25 cellular contexts compared by ENCODE assay signal in the genomic region with DNA sequence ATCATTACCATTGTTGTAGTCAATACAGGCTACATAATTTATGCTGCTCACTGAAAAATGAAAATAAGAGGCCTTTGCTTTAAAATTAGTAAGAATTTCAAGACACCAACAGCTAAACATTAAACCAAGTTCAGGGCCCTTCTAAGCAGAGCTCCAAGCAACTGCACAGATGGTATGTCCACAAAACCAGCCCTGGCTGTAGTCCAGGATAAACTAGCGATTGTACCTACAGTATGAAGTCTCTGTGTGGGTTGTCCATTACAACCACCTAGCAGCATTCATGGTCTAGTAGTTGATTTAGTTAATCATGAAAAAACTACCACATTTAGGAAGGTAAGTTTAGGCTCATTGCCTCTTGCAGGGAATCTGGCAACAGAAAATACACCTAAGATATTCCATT. TPM values are rescaled to one million over a fixed set of nuclear protein-coding genes. Genes with fewer than 3 reads are reported as not detected.
DNase-seq lines count a peak whose midpoint lies in the region; ATAC-seq and TF ChIP-seq lines count a peak whose summit lies in the region.
"Had no signal": no experiment of that assay in that cellular context is flagged by ENCODE, and none has a peak within 500 bp of the region (broad histone marks: within the 10 kb centered on the region; RNA-seq: fewer than 3 reads in every experiment).

No MANE protein-coding gene starts in this region.

- H3K27me3 ChIP-seq in Caco-2 (replicated peaks; ENCODE audit: control insufficient read depth, insufficient read depth, low read length): no peaks in the 10 kb centered on the region
- no peaks in the 10 kb centered on the region for H3K27me3 ChIP-seq in colonic mucosa
- H3K27me3 ChIP-seq in hepatocyte: no peaks in the 10 kb centered on the region
- H3K27me3 ChIP-seq: BLaER1 had no signal

- H3K4me1 ChIP-seq in Caco-2 (peaks cover 25% of the 10 kb centered on the region), colonic mucosa (no peaks in the 10 kb centered on the region), hepatocyte (ENCODE audit: insufficient read depth) (peaks cover 8% of the 10 kb centered on the region)
- H3K4me1 ChIP-seq: BLaER1 had no signal

- H2AFZ ChIP-seq in hepatocyte: no peak overlapping the region

- H3K9me3 Mint-ChIP-seq in Caco-2 (ENCODE audit: unreplicated experiment): no peaks in the 10 kb centered on the region
- H3K9me3 Mint-ChIP-seq: CD14-positive monocyte; CD4-positive, alpha-beta memory T cell; HFFc6; IgD-negative memory B cell had no signal

- no peaks in the 10 kb centered on the region for H4K20me1 ChIP-seq in hepatocyte (ENCODE audit: insufficient read depth, poor library complexity, severe bottlenecking)
- H4K20me1 ChIP-seq: BLaER1 had no signal

- H3K27ac ChIP-seq in colonic mucosa (no peak overlapping the region), hepatocyte (peak overlapping the region; percentile 14)
- H3K27ac ChIP-seq: BLaER1 had no signal

- H3K4me1 Mint-ChIP-seq in Caco-2 (ENCODE audit: low read depth, unreplicated experiment): peaks cover 16% of the 10 kb centered on the region
- H3K4me1 Mint-ChIP-seq: CD14-positive monocyte; CD4-positive, alpha-beta memory T cell; IgD-negative memory B cell had no signal

- H3K4me2 ChIP-seq in hepatocyte: no peak overlapping the region
- H3K4me2 ChIP-seq: BLaER1 had no signal

- POLR2A ChIA-PET in Caco-2 (lab: Charles Lee): no interaction called here

- no TSS peak for BruUV-seq in Caco-2 (replicated peaks; lab: Mats Ljungman, UMichigan)

- H3K4me3 Mint-ChIP-seq in Caco-2 (ENCODE audit: unreplicated experiment): no peak overlapping the region
- H3K4me3 Mint-ChIP-seq: CD14-positive monocyte; CD4-positive, alpha-beta memory T cell; HFFc6; IgD-negative memory B cell had no signal

- H3K27ac Mint-ChIP-seq in Caco-2 (ENCODE audit: unreplicated experiment): peak overlapping the region; percentile 58
- H3K27ac Mint-ChIP-seq: CD14-positive monocyte; CD4-positive, alpha-beta memory T cell; HFFc6; IgD-negative memory B cell had no signal

- CTCF ChIA-PET in Caco-2 (lab: Charles Lee): no interaction called here

- H3K36me3 ChIP-seq in Caco-2 (ENCODE audit: control insufficient read depth, insufficient read depth, low read length) (no peaks in the 10 kb centered on the region), colonic mucosa (no peaks in the 10 kb centered on the region), hepatocyte (replicated peaks; ENCODE audit: insufficient read depth, low read depth) (no peaks in the 10 kb centered on the region)
- H3K36me3 ChIP-seq: BLaER1 had no signal

- no peaks in the 10 kb centered on the region for H3K36me3 Mint-ChIP-seq in Caco-2 (ENCODE audit: insufficient read depth, unreplicated experiment)
- H3K36me3 Mint-ChIP-seq: CD14-positive monocyte; CD4-positive, alpha-beta memory T cell; IgD-negative memory B cell had no signal

- no peaks in the 10 kb centered on the region for H3K9me2 ChIP-seq in hepatocyte (replicated peaks; ENCODE audit: insufficient read depth)

- DNase-seq in Caco-2: no peak
- peak; percentile 36 for DNase-seq in colonic mucosa
- DNase-seq in hepatocyte (ENCODE audit: low spot score): no peak
- no peak for DNase-seq in left colon
- DNase-seq in OCI-M1 (lab: John Stamatoyannopoulos, UW): no peak
- DNase-seq in T-helper 2 cell: no peak
- no peak for DNase-seq in HuH-7 (ENCODE audit: low spot score)
- DNase-seq: 8988T; CD4-positive, alpha-beta memory T cell; DMS 273 treated with DMSO at 0.1 percent for 48 hours; DMS53; DND-41; EL; GOT3; H7; HFFc6 had no signal

- no peaks in the 10 kb centered on the region for H3K9me3 ChIP-seq in Caco-2
- no peaks in the 10 kb centered on the region for H3K9me3 ChIP-seq in colonic mucosa
- H3K9me3 ChIP-seq in hepatocyte (ENCODE audit: low read depth): no peaks in the 10 kb centered on the region
- H3K9me3 ChIP-seq: BLaER1 had no signal

- no peaks in the 10 kb centered on the region for H3K27me3 Mint-ChIP-seq in Caco-2 (ENCODE audit: insufficient read depth, unreplicated experiment)
- H3K27me3 Mint-ChIP-seq: IgD-negative memory B cell had no signal

- no peaks in the 10 kb centered on the region for H3K79me2 ChIP-seq in hepatocyte

- no peak for TF ChIP-seq CTCF in Caco-2 (IDR thresholded peaks at IDR 0.05; ENCODE audit: insufficient read depth in 1 of 2, low read depth in 1 of 2, low read length in 1 of 2, severe bottlenecking in 1 of 2, unreplicated experiment in 1 of 2)
- no peak for TF ChIP-seq CTCF in colonic mucosa (IDR thresholded peaks at IDR 0.05)
- no peak for TF ChIP-seq CTCF in hepatocyte (IDR thresholded peaks at IDR 0.05; ENCODE audit: poor library complexity)

- H3K9ac ChIP-seq in colonic mucosa (ENCODE audit: low read depth in 2 of 2, low read length in 2 of 2): no peak overlapping the region
- H3K9ac ChIP-seq: BLaER1 had no signal

- 92% methylated on average over 1 of the region's 1 CpG for WGBS in hepatocyte (ENCODE audit: low lambda C conversion rate, missing lambda C conversion rate)

- ATAC-seq in left colon: peak; percentile 24
- no peak for ATAC-seq in GM18868 (IDR thresholded peaks at IDR 0.05; ENCODE audit: unreplicated experiment)
- ATAC-seq: GM12878, HCT116 had no signal

- H3K4me3 ChIP-seq in Caco-2 (ENCODE audit: low read depth, low read length): no peak overlapping the region
- no peak overlapping the region for H3K4me3 ChIP-seq in colonic mucosa
- H3K4me3 ChIP-seq in hepatocyte: no peak overlapping the region
- H3K4me3 ChIP-seq: BLaER1, GM12878 had no signal

- intact Hi-C loops in Caco-2 (cut with micrococcal nuclease; ENCODE audit: unreplicated experiment) (loop anchor here (5.0 kb wide), 1 partner anchor 80 kb away; no protein-coding TSS in a partner anchor), colonic mucosa (cut with DNase I) (no loop called here), left colon (cut with DNase I, micrococcal nuclease) (no loop called here)

RNA-seq across cellular contexts. Expression of gene CLCA4, which starts 35.3 kb away (rescaled TPM):
- total RNA-seq in Caco-2 (2022) (not detected in 2 replicates), colonic mucosa (100 to 1,000 TPM; 194 to 426 TPM), hepatocyte (0.07 TPM in 1 of 2 replicates, not detected in the other), left colon (1,000 to 10,000 TPM; 1,175 to 1,664 TPM)
- 0.22 TPM in 1 of 2 replicates, not detected in the other for polyA plus RNA-seq in hepatocyte
- total RNA-seq: A673; CD4-positive, alpha-beta memory T cell; G401; GM12878; H7 had no signal
- polyA plus RNA-seq: AG04450; CD14-positive monocyte; CD4-positive, alpha-beta memory T cell had no signal

Comparison
In these comparisons a context has a peak if more than half of its experiments do, and no peak if none do; other contexts are left out.
1. RNA of gene CLCA4, which starts 35.3 kb away (total RNA-seq): 1,175 to 1,664 TPM in left colon and 194 to 426 TPM in colonic mucosa; 0.07 TPM in hepatocyte and not detected in Caco-2; every median in the first group is over 100 times any median in the second.